ENCODE assay signal across 1 cellular context in genomic region chrX:115888041-115888440, GRCh38.
A peak's percentile ranks its signal among the peaks of the same experiment; 100 is the strongest.
TF ChIP-seq lines count a peak whose summit lies in the region.
"Not testable (repeated sequence)": the region's sequence is repeated elsewhere in the genome, so short reads cannot be mapped to it uniquely, and the experiment has no call there.

No MANE protein-coding gene starts in this region.

TF ChIP-seq in HepG2, 621 proteins besides CTCF, POLR2A, EP300 and RAD21 (continued from another document and continues in another):
- TF ChIP-seq PAXIP1 (CRISPR knock-in tag; conservative IDR thresholded peaks at IDR 0.05) (peak; percentile 37; the same call in 1 of the 2 replicates), ZNF556 (CRISPR knock-in tag; IDR thresholded peaks at IDR 0.05; ENCODE audit: borderline replicate concordance) (0 out of 2 replicates have a peak, but pooled peaks have one; percentile 45), ZNF333 (CRISPR knock-in tag; IDR thresholded peaks at IDR 0.05; ENCODE audit: borderline replicate concordance) (peak; percentile 74; the same call in 1 of the 2 replicates), ZNF772 (CRISPR knock-in tag; IDR thresholded peaks at IDR 0.05) (0 out of 2 replicates have a peak, but pooled peaks have one; percentile 26), GLI4 (CRISPR knock-in tag; IDR thresholded peaks at IDR 0.05; ENCODE audit: borderline replicate concordance) (peak; percentile 88), IKZF4 (CRISPR knock-in tag; IDR thresholded peaks at IDR 0.05; ENCODE audit: borderline replicate concordance, low read depth, not compliant biosample characterization) (peak; percentile 80), MXD4 (CRISPR knock-in tag; IDR thresholded peaks at IDR 0.05) (peak; percentile 40; the same call in 1 of the 2 replicates), ZNF329 (CRISPR knock-in tag; IDR thresholded peaks at IDR 0.05; ENCODE audit: low read depth) (0 out of 2 replicates have a peak, but pooled peaks have one; percentile 57), NONO (CRISPR knock-in tag; conservative IDR thresholded peaks at IDR 0.05) (peak; percentile 39), THAP7 (CRISPR knock-in tag; IDR thresholded peaks at IDR 0.05) (0 out of 2 replicates have a peak, but pooled peaks have one; percentile 57), CCDC6 (CRISPR knock-in tag; IDR thresholded peaks at IDR 0.05) (0 out of 2 replicates have a peak, but pooled peaks have one; percentile 33), ZNF619 (CRISPR knock-in tag; IDR thresholded peaks at IDR 0.05) (peak; percentile 78; the same call in 1 of the 2 replicates), ARNTL (CRISPR knock-in tag; IDR thresholded peaks at IDR 0.05) (peak; percentile 77), EED (CRISPR knock-in tag; IDR thresholded peaks at IDR 0.05) (peak; percentile 47; the same call in 1 of the 2 replicates), ZNF580 (CRISPR knock-in tag; IDR thresholded peaks at IDR 0.05; ENCODE audit: borderline replicate concordance, low read depth) (peak; percentile 51; the same call in 1 of the 2 replicates), MED13 (CRISPR knock-in tag; IDR thresholded peaks at IDR 0.05) (0 out of 2 replicates have a peak, but pooled peaks have one; percentile 35), DZIP1 (CRISPR knock-in tag; IDR thresholded peaks at IDR 0.05) (peak; percentile 72; the same call in 1 of the 2 replicates), ARID4A (CRISPR knock-in tag; IDR thresholded peaks at IDR 0.05; ENCODE audit: borderline replicate concordance) (peak; percentile 65; the same call in 1 of the 2 replicates), SAP130 (CRISPR knock-in tag; IDR thresholded peaks at IDR 0.05; ENCODE audit: low read depth) (peak; percentile 52; the same call in 1 of the 2 replicates), RXRA (CRISPR knock-in tag; IDR thresholded peaks at IDR 0.05) (peak; percentile 57; the same call in 1 of the 2 replicates), ZNF709 (CRISPR knock-in tag; IDR thresholded peaks at IDR 0.05) (0 out of 2 replicates have a peak, but pooled peaks have one; percentile 26), EEA1 (CRISPR knock-in tag; IDR thresholded peaks at IDR 0.05; ENCODE audit: borderline replicate concordance) (peak; percentile 77; the same call in 1 of the 2 replicates), ZNF724P (CRISPR knock-in tag; IDR thresholded peaks at IDR 0.05; ENCODE audit: borderline replicate concordance) (peak; percentile 84; the same call in 1 of the 2 replicates), ZNF749 (CRISPR knock-in tag; IDR thresholded peaks at IDR 0.05; ENCODE audit: borderline replicate concordance) (0 out of 2 replicates have a peak, but pooled peaks have one; percentile 28), ZNF710 (CRISPR knock-in tag; IDR thresholded peaks at IDR 0.05; ENCODE audit: borderline replicate concordance) (peak; percentile 80; the same call in 1 of the 2 replicates), MED1 (CRISPR knock-in tag; IDR thresholded peaks at IDR 0.05) (peak; percentile 87), ZNF543 (CRISPR knock-in tag; IDR thresholded peaks at IDR 0.05) (peak; percentile 95), PITX1 (CRISPR knock-in tag; IDR thresholded peaks at IDR 0.05) (peak; percentile 72; the same call in 1 of the 2 replicates), HNF1A (CRISPR knock-in tag; IDR thresholded peaks at IDR 0.05; ENCODE audit: borderline replicate concordance) (peak; percentile 80; the same call in 1 of the 2 replicates), KAT8 (CRISPR knock-in tag; IDR thresholded peaks at IDR 0.05) (peak; percentile 29; the same call in 1 of the 2 replicates), ZNF782 (CRISPR knock-in tag; IDR thresholded peaks at IDR 0.05; ENCODE audit: borderline replicate concordance) (0 out of 2 replicates have a peak, but pooled peaks have one; percentile 68), ZNF484 (CRISPR knock-in tag; IDR thresholded peaks at IDR 0.05; ENCODE audit: borderline replicate concordance, low read depth) (peak; percentile 23; the same call in 1 of the 2 replicates), ZNF546 (CRISPR knock-in tag; conservative IDR thresholded peaks at IDR 0.05) (0 out of 2 replicates have a peak, but pooled peaks have one; percentile 58), ZNF704 (CRISPR knock-in tag; IDR thresholded peaks at IDR 0.05; ENCODE audit: borderline replicate concordance) (0 out of 2 replicates have a peak, but pooled peaks have one; percentile 43), MTA1 (CRISPR knock-in tag; IDR thresholded peaks at IDR 0.05; ENCODE audit: borderline replicate concordance) (peak; percentile 90; the same call in 1 of the 2 replicates), PHF21A (CRISPR knock-in tag; IDR thresholded peaks at IDR 0.05) (0 out of 2 replicates have a peak, but pooled peaks have one; percentile 43), KLF13 (CRISPR knock-in tag; IDR thresholded peaks at IDR 0.05) (peak; percentile 91; the same call in 1 of the 2 replicates), SRY (CRISPR knock-in tag; IDR thresholded peaks at IDR 0.05) (peak; percentile 59; the same call in 1 of the 2 replicates)
- TF ChIP-seq NONO (IDR thresholded peaks at IDR 0.05); HNF1A (IDR thresholded peaks at IDR 0.05; ENCODE audit: low read depth): not testable (repeated sequence)
